Comparison of ENCODE assay signal across 8 cellular contexts in the genomic region with DNA sequence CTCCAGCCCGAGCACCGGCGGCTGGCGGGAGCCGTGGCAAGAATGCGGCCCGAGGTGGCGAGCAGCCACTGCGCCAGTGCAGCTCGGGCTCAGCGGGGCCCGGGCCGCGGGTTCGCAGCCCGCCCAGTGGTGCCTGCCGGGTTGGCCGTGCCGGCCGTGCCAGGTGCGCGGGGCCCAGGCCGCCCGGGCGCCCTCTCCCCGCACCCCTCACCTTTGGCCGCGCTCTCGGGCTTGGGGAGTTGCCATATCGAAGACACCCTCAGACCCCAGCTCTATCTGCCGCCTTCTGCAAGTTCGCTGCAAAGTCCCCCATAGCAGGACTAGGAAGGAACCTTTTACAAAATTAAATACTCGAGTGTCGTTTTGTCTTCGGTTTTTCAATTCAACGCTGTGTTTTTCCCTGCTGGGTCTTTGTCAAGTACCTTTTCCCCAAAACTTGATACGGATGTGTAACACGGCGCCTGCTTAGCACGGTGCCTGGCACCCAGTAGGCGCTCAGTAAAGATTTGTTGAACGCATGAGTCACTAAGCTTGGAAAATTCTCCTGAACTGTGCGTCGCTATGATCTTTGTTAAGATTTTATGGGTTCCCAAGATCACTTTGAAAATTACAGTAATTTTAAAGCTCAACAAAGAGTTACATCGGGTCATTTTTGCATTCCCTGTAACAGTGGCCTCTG. TPM values are rescaled to one million over a fixed set of nuclear protein-coding genes. Genes with fewer than 3 reads are reported as not detected.
A peak's percentile ranks its signal among the peaks of the same experiment; 100 is the strongest.
DNase-seq lines count a peak whose midpoint lies in the region; ATAC-seq and TF ChIP-seq lines count a peak whose summit lies in the region.

No MANE protein-coding gene starts in this region.

- DNase-seq in EH (ENCODE audit: low read depth) (peak; percentile 39), right atrium auricular region (ENCODE audit: low spot score) (no peak), sigmoid colon (no peak), NOMO-1 (lab: John Stamatoyannopoulos, UW; ENCODE audit: unreplicated experiment in 2 of 2) (no peak)
- DNase-seq in activated T-cell treated with anti-CD3 and anti-CD28 coated beads, Interleukin-2, amount 50 U/mL, for 72 hours = no peak

- H3K27ac ChIP-seq in right atrium auricular region (peak overlapping the region; percentile 92 to 95), sigmoid colon (peak overlapping the region; percentile 87 to 95 (median 90))

- H3K27me3 ChIP-seq in right atrium auricular region = no peaks in the 10 kb centered on the region
- no peaks in the 10 kb centered on the region for H3K27me3 ChIP-seq in sigmoid colon

- H3K36me3 Mint-ChIP-seq in activated T-cell treated with anti-CD3 and anti-CD28 coated beads, Interleukin-2, amount 50 U/mL, for 72 hours (ENCODE audit: insufficient read depth in 2 of 2) = peaks cover 3 to 5% of the 10 kb centered on the region in 2 donors

- no peak for TF ChIP-seq POLR2A in sigmoid colon (IDR thresholded peaks at IDR 0.05)

- no peak for TF ChIP-seq CTCF in right atrium auricular region (IDR thresholded peaks at IDR 0.05)
- TF ChIP-seq CTCF in sigmoid colon (IDR thresholded peaks at IDR 0.05) = no peak

- peak overlapping the region; percentile 82 to 96 for H3K4me3 ChIP-seq in right atrium auricular region
- peak overlapping the region; percentile 62 to 98 (median 80) for H3K4me3 ChIP-seq in sigmoid colon

- peak overlapping the region; percentile 98 for H3K4me3 Mint-ChIP-seq in activated T-cell treated with anti-CD3 and anti-CD28 coated beads, Interleukin-2, amount 50 U/mL, for 72 hours

- H3K4me1 ChIP-seq in right atrium auricular region (peaks cover 0 to 49% of the 10 kb centered on the region in 2 donors), sigmoid colon (peaks cover 0 to 36% (median 25%) of the 10 kb centered on the region in 4 donors)

- WGBS in sigmoid colon, 2 donors = 2 to 5% methylated on average over 45 of the region's 45 CpGs

- no peaks in the 10 kb centered on the region for H3K9me3 Mint-ChIP-seq in activated T-cell treated with anti-CD3 and anti-CD28 coated beads, Interleukin-2, amount 50 U/mL, for 72 hours

- no peaks in the 10 kb centered on the region for H3K27me3 Mint-ChIP-seq in activated T-cell treated with anti-CD3 and anti-CD28 coated beads, Interleukin-2, amount 50 U/mL, for 72 hours (ENCODE audit: low read depth)

- peak overlapping the region; percentile 72 for H3K27ac Mint-ChIP-seq in activated T-cell treated with anti-CD3 and anti-CD28 coated beads, Interleukin-2, amount 50 U/mL, for 72 hours

- H3K9me3 ChIP-seq in right atrium auricular region = no peaks in the 10 kb centered on the region
- no peaks in the 10 kb centered on the region for H3K9me3 ChIP-seq in sigmoid colon

- intact Hi-C loops in sigmoid colon (cut with DNase I) = loop anchor here (5.0 to 10.0 kb wide), 2 partner anchors 190 to 217 kb away; partner anchors contain the start of gene TMEM237

- ATAC-seq in HG02759 (IDR thresholded peaks at IDR 0.05; ENCODE audit: unreplicated experiment) (peak; percentile 27), HG03025 (IDR thresholded peaks at IDR 0.05; ENCODE audit: low FRiP score, unreplicated experiment) (no peak), HG03439 (IDR thresholded peaks at IDR 0.05; ENCODE audit: unreplicated experiment) (no peak)
- peak; percentile 31 to 33 for ATAC-seq in activated T-cell treated with anti-CD3 and anti-CD28 coated beads, Interleukin-2, amount 50 U/mL, for 72 hours (replicated peaks in 1 of 2)

- H3K4me1 Mint-ChIP-seq in activated T-cell treated with anti-CD3 and anti-CD28 coated beads, Interleukin-2, amount 50 U/mL, for 72 hours (ENCODE audit: low read depth) = peaks cover 43% of the 10 kb centered on the region

- H3K36me3 ChIP-seq in right atrium auricular region = peaks cover 6% of the 10 kb centered on the region
- H3K36me3 ChIP-seq in sigmoid colon = peaks cover 0 to 10% (median 0%) of the 10 kb centered on the region in 4 donors

- TF ChIP-seq EP300 in sigmoid colon (IDR thresholded peaks at IDR 0.05) = no peak

RNA-seq across cellular contexts. Expression of gene STRADB, which starts 0.7 kb away (rescaled TPM):
- total RNA-seq in activated T-cell treated with anti-CD3 and anti-CD28 coated beads, Interleukin-2, amount 50 U/mL, for 72 hours = 10 to 100 TPM; 26.7 to 30.4 TPM
- total RNA-seq in right atrium auricular region (10 to 100 TPM; 28.5 to 78.1 TPM), sigmoid colon (10 to 100 TPM; 14.7 to 32.3 (median 17.1) TPM)
- 100 to 1,000 TPM in 1 of 3 donors, 10 to 100 TPM in 2; 23.0 to 142 (median 70.9) TPM for polyA plus RNA-seq in sigmoid colon

RNA-seq across cellular contexts. Expression of gene TRAK2, which starts 0.9 kb away (rescaled TPM):
- 10 to 100 TPM; 20.8 to 22.1 TPM for total RNA-seq in activated T-cell treated with anti-CD3 and anti-CD28 coated beads, Interleukin-2, amount 50 U/mL, for 72 hours
- 100 to 1,000 TPM in 1 of 2 donors, 10 to 100 TPM in 1; 89.7 to 130 TPM for total RNA-seq in right atrium auricular region
- 10 to 100 TPM; 46.8 to 68.1 (median 49.1) TPM for total RNA-seq in sigmoid colon
- polyA plus RNA-seq in sigmoid colon = 10 to 100 TPM; 17.0 to 76.5 (median 45.0) TPM

Comparison
In these comparisons a context has a peak if more than half of its experiments do, and no peak if none do; other contexts are left out.
1. ATAC-seq: peak in HG02759 (single experiment) and activated T-cell treated with anti-CD3 and anti-CD28 coated beads, Interleukin-2, amount 50 U/mL, for 72 hours (2 of 2); none in HG03025 (single experiment) and HG03439 (single experiment).